ENCODE assay signal across 31 cellular contexts in genomic region chr16:71671165-71671564, GRCh38. TPM values are rescaled to one million over a fixed set of nuclear protein-coding genes. Genes with fewer than 3 reads are reported as not detected.
"Had no signal": no experiment of that assay in that cellular context is flagged by ENCODE, and none has a peak within 500 bp of the region (broad histone marks: within the 10 kb centered on the region; RNA-seq: fewer than 3 reads in every experiment).

No MANE protein-coding gene starts in this region.

- H3K4me3 ChIP-seq: neural progenitor cell, ovary, psoas muscle, skin epidermis, smooth muscle cell, spleen, suprapubic skin, testis, tibial artery, transverse colon, upper lobe of right lung, uterus had no signal

- H3K4me2 ChIP-seq: neural progenitor cell, smooth muscle cell had no signal

- H3K79me2 ChIP-seq: parathyroid adenoma had no signal

- DNase-seq: natural killer cell; occipital lobe; ovary; posterior cingulate gyrus; psoas muscle; right cardiac atrium; spleen; stimulated activated CD4-positive, alpha-beta T cell treated with anti-CD3 and anti-CD28 coated beads, Interleukin-12 subunit alpha, Interleukin-12 subunit beta, amount 100 ng/mL, for 4 hours; stimulated activated CD4-positive, alpha-beta T cell treated with anti-CD3 and anti-CD28 coated beads, Interleukin-1b, Interleukin-23, amount 100 ng/mL, for 48 hours; stimulated activated CD4-positive, alpha-beta T cell treated with anti-CD3 and anti-CD28 coated beads, Interleukin-4, amount 100 ng/mL, for 1 hour; stimulated activated CD4-positive, alpha-beta T cell treated with anti-CD3 and anti-CD28 coated beads, Interleukin-4, amount 100 ng/mL, for 4 hours; stimulated activated CD8-positive, alpha-beta memory T cell treated with anti-CD3 and anti-CD28 coated beads, Interleukin-4, amount 100 ng/mL, for 48 hours; stimulated activated naive CD4-positive, alpha-beta T cell; stimulated activated naive CD8-positive, alpha-beta T cell treated with anti-CD3 and anti-CD28 coated beads, Interleukin-15, amount 100 ng/mL, for 72 hours; stimulated activated naive CD8-positive, alpha-beta T cell treated with anti-CD3 and anti-CD28 coated beads, Interleukin-15, Interleukin-2, amounts not matched to agents 100 U/mL and 50 U/mL, for 24 hours; substantia nigra; testis; tibial artery; upper lobe of right lung; uterus had no signal

- H3K9me3 Mint-ChIP-seq: natural killer cell; nephron; neural progenitor cell; stimulated activated memory B cell treated with anti-CD40 and anti-IgM and Interleukin-4, amounts not matched to agents 10 μg/mL and 1 μg/mL and 100 μg/mL, for 72 hours; stimulated activated naive CD8-positive, alpha-beta T cell treated with anti-CD3 and anti-CD28 coated beads, Interleukin-15, amount 100 ng/mL, for 72 hours; type B pancreatic cell had no signal

- H3K9me3 ChIP-seq: ovary, psoas muscle, spleen, suprapubic skin, testis, tibial artery, transverse colon, upper lobe of right lung, uterus had no signal

- H3K4me1 Mint-ChIP-seq: natural killer cell; neural progenitor cell; stimulated activated memory B cell treated with anti-CD40 and anti-IgM and Interleukin-4, amounts not matched to agents 10 μg/mL and 1 μg/mL and 100 μg/mL, for 72 hours; stimulated activated naive CD8-positive, alpha-beta T cell treated with anti-CD3 and anti-CD28 coated beads, Interleukin-15, amount 100 ng/mL, for 72 hours had no signal

- H3K27ac Mint-ChIP-seq: natural killer cell; neural progenitor cell; progenitor cell of endocrine pancreas; stimulated activated memory B cell treated with anti-CD40 and anti-IgM and Interleukin-4, amounts not matched to agents 10 μg/mL and 1 μg/mL and 100 μg/mL, for 72 hours; stimulated activated naive CD8-positive, alpha-beta T cell treated with anti-CD3 and anti-CD28 coated beads, Interleukin-15, amount 100 ng/mL, for 72 hours had no signal

- H3K4me3 Mint-ChIP-seq: natural killer cell; nephron; neural progenitor cell; stimulated activated memory B cell treated with anti-CD40 and anti-IgM and Interleukin-4, amounts not matched to agents 10 μg/mL and 1 μg/mL and 100 μg/mL, for 72 hours; stimulated activated naive CD8-positive, alpha-beta T cell treated with anti-CD3 and anti-CD28 coated beads, Interleukin-15, amount 100 ng/mL, for 72 hours; type B pancreatic cell had no signal

- H2AFZ ChIP-seq: neural progenitor cell, parathyroid adenoma had no signal

- H3K36me3 ChIP-seq: neural progenitor cell, ovary, uterus had no signal

- H3K4me1 ChIP-seq: parathyroid adenoma, psoas muscle, spleen, suprapubic skin, testis, tibial artery, upper lobe of right lung, uterus had no signal

- H3K27me3 ChIP-seq: neural progenitor cell, ovary, spleen, suprapubic skin, testis, tibial artery, transverse colon, upper lobe of right lung, uterus had no signal

- H3K27me3 Mint-ChIP-seq: progenitor cell of endocrine pancreas; stimulated activated memory B cell treated with anti-CD40 and anti-IgM and Interleukin-4, amounts not matched to agents 10 μg/mL and 1 μg/mL and 100 μg/mL, for 72 hours; stimulated activated naive CD8-positive, alpha-beta T cell treated with anti-CD3 and anti-CD28 coated beads, Interleukin-15, amount 100 ng/mL, for 72 hours; type B pancreatic cell had no signal

- H3K27ac ChIP-seq: neural progenitor cell, ovary, parathyroid adenoma, psoas muscle, skin epidermis, spleen, suprapubic skin, testis, tibial artery, transverse colon, upper lobe of right lung, uterus had no signal

RNA-seq across cellular contexts. Expression of gene MARVELD3, which starts 45.2 kb away (rescaled TPM):
- total RNA-seq: natural killer cell, psoas muscle, right cardiac atrium had no signal
- polyA plus RNA-seq: neural cell had no signal
